ENCODE assay signal across 8 cellular contexts in the genomic region with DNA sequence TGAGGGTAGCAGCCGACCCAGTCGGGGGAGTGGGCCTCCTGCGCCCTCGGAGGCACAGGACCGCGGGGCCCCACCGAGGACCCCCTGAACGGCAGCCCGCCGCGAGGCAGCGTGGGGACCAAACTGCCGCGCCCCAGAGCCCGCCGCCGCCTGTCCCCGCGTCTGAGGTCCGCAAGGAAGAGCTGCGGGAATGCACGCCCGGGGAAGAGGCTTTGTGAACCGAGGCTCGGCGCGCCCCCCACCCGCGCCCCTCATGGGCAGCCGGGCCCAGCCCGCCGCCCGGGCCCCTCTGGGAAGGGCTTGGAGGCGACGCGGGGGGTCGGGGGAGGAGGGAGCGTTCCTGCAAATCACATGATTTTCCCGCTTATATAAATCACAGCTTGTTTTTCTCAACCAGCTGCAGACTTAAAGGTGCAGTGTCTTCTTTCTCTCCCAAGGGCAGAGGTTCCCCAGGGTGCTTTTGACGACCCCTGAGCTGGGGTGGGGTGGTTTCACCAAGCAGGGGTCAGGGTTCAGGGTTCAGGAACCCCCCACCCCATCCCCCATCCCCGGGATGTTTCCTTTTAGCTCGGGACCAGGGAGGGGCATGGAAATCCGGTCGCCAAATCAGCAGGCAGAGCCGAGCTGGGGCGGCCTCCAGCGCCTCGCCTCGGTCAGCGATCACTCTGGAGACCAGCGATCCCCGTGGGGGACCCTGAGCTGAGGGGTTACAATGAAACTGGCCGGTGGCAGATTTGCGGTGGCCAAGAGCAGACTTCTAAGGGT. TPM values are rescaled to one million over a fixed set of nuclear protein-coding genes. Genes with fewer than 3 reads are reported as not detected.
DNase-seq lines count a peak whose midpoint lies in the region; ATAC-seq and TF ChIP-seq lines count a peak whose summit lies in the region.

No MANE protein-coding gene starts in this region.

- no peaks in the 10 kb centered on the region for H3K36me3 ChIP-seq in neural cell (ENCODE audit: insufficient read depth, low read length)

- TF ChIP-seq EP300 in neural cell (conservative IDR thresholded peaks at IDR 0.05; ENCODE audit: poor library complexity, severe bottlenecking), result no peak

- H2AFZ ChIP-seq in neural cell (ENCODE audit: low read depth, low read length), result peak overlapping the region; percentile 60

- no peak for TF ChIP-seq CTCF in glutamatergic neuron (IDR thresholded peaks at IDR 0.05; ENCODE audit: partially characterized antibody, unreplicated experiment)
- peak; percentile 27 for TF ChIP-seq CTCF in neural cell (IDR thresholded peaks at IDR 0.05; ENCODE audit: poor library complexity, severe bottlenecking)

- DNase-seq in ELR (ENCODE audit: low read depth) (peak; percentile 65), NCI-H2029 treated with DMSO at 0.1 percent for 48 hours (lab: John Stamatoyannopoulos, UW) (peak; percentile 29), glutamatergic neuron (peak; percentile 73), NCI-H1105 (lab: John Stamatoyannopoulos, UW) (no peak)

- no peaks in the 10 kb centered on the region for H3K9me3 ChIP-seq in neural cell (ENCODE audit: low read length)

- no peaks in the 10 kb centered on the region for H3F3A ChIP-seq in neural cell (ENCODE audit: insufficient read depth, low read length, poor library complexity, severe bottlenecking)

- no peak overlapping the region for H3K27ac ChIP-seq in neural cell (ENCODE audit: low read length)

- H3K27ac Mint-ChIP-seq in activated naive CD8-positive, alpha-beta T cell, result peak overlapping the region; percentile 98
- H3K27ac Mint-ChIP-seq in glutamatergic neuron (ENCODE audit: unreplicated experiment), result peak overlapping the region; percentile 97

- peak overlapping the region; percentile 81 for H3K4me3 Mint-ChIP-seq in activated naive CD8-positive, alpha-beta T cell
- H3K4me3 Mint-ChIP-seq in glutamatergic neuron (ENCODE audit: unreplicated experiment), result peak overlapping the region; percentile 83

- no peaks in the 10 kb centered on the region for H3K36me3 Mint-ChIP-seq in activated naive CD8-positive, alpha-beta T cell
- H3K36me3 Mint-ChIP-seq in glutamatergic neuron (ENCODE audit: unreplicated experiment), result no peaks in the 10 kb centered on the region

- no peaks in the 10 kb centered on the region for H4K20me1 ChIP-seq in neural cell (ENCODE audit: insufficient read depth)

- peak overlapping the region; percentile 62 for H3K4me2 ChIP-seq in neural cell (ENCODE audit: low read length)

- H3K27me3 ChIP-seq in neural cell (ENCODE audit: insufficient read depth, low read depth, low read length), result no peaks in the 10 kb centered on the region

- H3K79me2 ChIP-seq in neural cell (replicated peaks; ENCODE audit: insufficient read depth, low read length), result no peaks in the 10 kb centered on the region

- no peak for ATAC-seq in GM19463 (IDR thresholded peaks at IDR 0.05; ENCODE audit: unreplicated experiment)
- ATAC-seq in HG03135 (IDR thresholded peaks at IDR 0.05; ENCODE audit: unreplicated experiment), result no peak

- peaks cover 59% of the 10 kb centered on the region for H3K4me1 Mint-ChIP-seq in activated naive CD8-positive, alpha-beta T cell (ENCODE audit: low read depth)
- H3K4me1 Mint-ChIP-seq in glutamatergic neuron (ENCODE audit: low read depth, unreplicated experiment), result peaks cover 48% of the 10 kb centered on the region

- H3K4me3 ChIP-seq in neural cell (ENCODE audit: low read length), result peak overlapping the region; percentile 63

- no peak for TF ChIP-seq RAD21 in neural cell (conservative IDR thresholded peaks at IDR 0.05)

- peaks cover under 1% of the 10 kb centered on the region for H3K27me3 Mint-ChIP-seq in activated naive CD8-positive, alpha-beta T cell
- peaks cover 10% of the 10 kb centered on the region for H3K27me3 Mint-ChIP-seq in glutamatergic neuron (ENCODE audit: unreplicated experiment)

- no peaks in the 10 kb centered on the region for H3K9me2 ChIP-seq in neural cell (ENCODE audit: insufficient read depth, low read length)

- no peaks in the 10 kb centered on the region for H3K9me3 Mint-ChIP-seq in activated naive CD8-positive, alpha-beta T cell (ENCODE audit: low read depth)
- H3K9me3 Mint-ChIP-seq in glutamatergic neuron (ENCODE audit: unreplicated experiment), result peaks cover 19% of the 10 kb centered on the region

- H3K9ac ChIP-seq in neural cell (ENCODE audit: low read length), result peak overlapping the region; percentile 55

TF ChIP-seq in neural cell, 6 proteins besides CTCF, POLR2A, EP300 and RAD21:
- TF ChIP-seq POLR2AphosphoS5 (IDR thresholded peaks at IDR 0.05) (no peak), MXI1 (conservative IDR thresholded peaks at IDR 0.05; ENCODE audit: poor library complexity, severe bottlenecking) (no peak), TAF1 (IDR thresholded peaks at IDR 0.05; ENCODE audit: low read depth) (no peak), EZH2 (IDR thresholded peaks at IDR 0.05; ENCODE audit: borderline replicate concordance, insufficient read depth, low read length, poor library complexity, severe bottlenecking) (no peak), SMC3 (conservative IDR thresholded peaks at IDR 0.05; ENCODE audit: poor library complexity) (no peak)
- TF ChIP-seq, protein P1, sequence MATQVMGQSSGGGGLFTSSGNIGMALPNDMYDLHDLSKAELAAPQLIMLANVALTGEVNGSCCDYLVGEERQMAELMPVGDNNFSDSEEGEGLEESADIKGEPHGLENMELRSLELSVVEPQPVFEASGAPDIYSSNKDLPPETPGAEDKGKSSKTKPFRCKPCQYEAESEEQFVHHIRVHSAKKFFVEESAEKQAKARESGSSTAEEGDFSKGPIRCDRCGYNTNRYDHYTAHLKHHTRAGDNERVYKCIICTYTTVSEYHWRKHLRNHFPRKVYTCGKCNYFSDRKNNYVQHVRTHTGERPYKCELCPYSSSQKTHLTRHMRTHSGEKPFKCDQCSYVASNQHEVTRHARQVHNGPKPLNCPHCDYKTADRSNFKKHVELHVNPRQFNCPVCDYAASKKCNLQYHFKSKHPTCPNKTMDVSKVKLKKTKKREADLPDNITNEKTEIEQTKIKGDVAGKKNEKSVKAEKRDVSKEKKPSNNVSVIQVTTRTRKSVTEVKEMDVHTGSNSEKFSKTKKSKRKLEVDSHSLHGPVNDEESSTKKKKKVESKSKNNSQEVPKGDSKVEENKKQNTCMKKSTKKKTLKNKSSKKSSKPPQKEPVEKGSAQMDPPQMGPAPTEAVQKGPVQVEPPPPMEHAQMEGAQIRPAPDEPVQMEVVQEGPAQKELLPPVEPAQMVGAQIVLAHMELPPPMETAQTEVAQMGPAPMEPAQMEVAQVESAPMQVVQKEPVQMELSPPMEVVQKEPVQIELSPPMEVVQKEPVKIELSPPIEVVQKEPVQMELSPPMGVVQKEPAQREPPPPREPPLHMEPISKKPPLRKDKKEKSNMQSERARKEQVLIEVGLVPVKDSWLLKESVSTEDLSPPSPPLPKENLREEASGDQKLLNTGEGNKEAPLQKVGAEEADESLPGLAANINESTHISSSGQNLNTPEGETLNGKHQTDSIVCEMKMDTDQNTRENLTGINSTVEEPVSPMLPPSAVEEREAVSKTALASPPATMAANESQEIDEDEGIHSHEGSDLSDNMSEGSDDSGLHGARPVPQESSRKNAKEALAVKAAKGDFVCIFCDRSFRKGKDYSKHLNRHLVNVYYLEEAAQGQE (IDR thresholded peaks at IDR 0.05; ENCODE audit: borderline replicate concordance), result no peak

RNA-seq across cellular contexts. Expression of a gene that starts 44.7 kb away (rescaled TPM):
- 1.3 TPM for total RNA-seq in glutamatergic neuron (ENCODE audit: unreplicated experiment)
- polyA plus RNA-seq in neural cell, result 5.7 and 13.3 TPM in 2 replicates
- polyA minus RNA-seq in neural cell, result 3.2 and 4.3 TPM in 2 replicates

RNA-seq across cellular contexts. Expression of a gene that starts 50.1 kb away (rescaled TPM):
- 127 TPM for total RNA-seq in glutamatergic neuron (ENCODE audit: unreplicated experiment)
- 22.7 and 23.6 TPM in 2 replicates for polyA plus RNA-seq in neural cell
- 26.3 and 27.7 TPM in 2 replicates for polyA minus RNA-seq in neural cell
